ENCODE assay signal across 8 cellular contexts in the genomic region with DNA sequence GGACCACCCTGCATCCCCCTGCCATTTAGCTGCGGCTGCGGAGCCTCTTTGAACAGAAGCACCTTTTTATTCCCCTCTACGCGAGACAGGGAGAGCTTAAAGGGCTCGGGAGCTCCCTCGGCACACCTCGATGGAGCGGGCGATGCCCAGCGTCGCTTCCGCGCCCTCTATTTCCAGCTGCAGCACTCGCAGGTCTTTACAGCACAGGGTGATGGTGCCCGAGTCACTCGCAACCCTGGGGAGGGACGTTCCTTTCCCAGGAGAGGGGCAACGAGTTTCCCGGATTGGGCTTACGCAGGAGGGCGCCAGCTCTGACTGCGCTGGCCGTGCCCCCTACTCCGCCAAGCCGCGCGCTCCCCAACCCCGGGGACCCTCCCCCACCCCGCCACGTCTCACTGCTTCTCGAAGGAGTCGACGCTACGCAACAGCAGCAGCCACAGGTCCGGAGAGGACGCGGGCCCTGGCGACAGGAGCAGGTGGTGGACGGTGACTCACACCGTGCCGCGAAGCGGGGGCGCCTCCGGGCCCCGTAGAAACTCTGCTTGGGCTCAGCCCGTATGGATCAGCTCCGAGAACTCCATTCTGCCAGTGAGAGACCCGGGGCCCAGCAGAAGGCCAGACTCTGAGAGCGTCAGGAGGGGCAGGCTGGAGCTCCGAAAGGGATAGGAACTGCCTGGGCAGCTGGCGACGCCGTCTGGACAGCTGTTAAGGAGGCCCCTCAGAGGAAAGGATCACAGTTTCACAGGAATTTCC. TPM values are rescaled to one million over a fixed set of nuclear protein-coding genes. Genes with fewer than 3 reads are reported as not detected.
DNase-seq lines count a peak whose midpoint lies in the region; ATAC-seq, FAIRE-seq and TF ChIP-seq lines count a peak whose summit lies in the region.

No MANE protein-coding gene starts in this region.

- H3K4me3 Mint-ChIP-seq in natural killer cell: peak overlapping the region; percentile 89

- H3K27ac Mint-ChIP-seq in natural killer cell: peak overlapping the region; percentile 18 to 85

- intact Hi-C loops in natural killer cell (cut with micrococcal nuclease): no loop called here

- H3K4me1 Mint-ChIP-seq in natural killer cell: peaks cover 0 to 25% of the 10 kb centered on the region in 2 donors

- no peaks in the 10 kb centered on the region for H3K27me3 ChIP-seq in AG04450 (ENCODE audit: control insufficient read depth, insufficient read depth, low read length)

- TF ChIP-seq CTCF in AG04450 (IDR thresholded peaks at IDR 0.05; ENCODE audit: low read depth, low read length) (no peak), GM12875 (IDR thresholded peaks at IDR 0.05; ENCODE audit: borderline replicate concordance, insufficient read depth, low read depth, low read length) (no peak), fibroblast of villous mesenchyme (IDR thresholded peaks at IDR 0.05; ENCODE audit: insufficient read depth, low read depth, low read length) (no peak), natural killer cell (IDR thresholded peaks at IDR 0.05) (no peak)

- H3K9me3 ChIP-seq in AG04450 (ENCODE audit: control insufficient read depth, insufficient read depth, low read length): no peaks in the 10 kb centered on the region; the same call in 1 of the 2 replicates

- no peak for FAIRE-seq in urothelium cell line (lab: Jason Lieb, UNC)

- CTCF ChIA-PET in AG04450 (lab: Charles Lee): interaction anchor here (0.6 to 2.8 kb wide), 5 partner anchors 8 to 75 kb away, joined by 3 to 13 read pairs (median 4); no protein-coding TSS in a partner anchor

- H3K36me3 Mint-ChIP-seq in natural killer cell: no peaks in the 10 kb centered on the region

- no peaks in the 10 kb centered on the region for H3K27me3 Mint-ChIP-seq in natural killer cell (ENCODE audit: low read depth in 2 of 2)

- ATAC-seq in natural killer cell: peak; percentile 67 to 80 (median 68)

- DNase-seq in AG04450 (ENCODE audit: low read depth, low spot score) (no peak), NCI-H1105 treated with DMSO at 0.1 percent for 48 hours (lab: John Stamatoyannopoulos, UW) (peak; percentile 77), fibroblast of villous mesenchyme (ENCODE audit: low read depth) (peak; percentile 69), natural killer cell (peak; percentile 49), urothelium cell line (ENCODE audit: low spot score) (peak; percentile 66), NCI-H1694 (lab: John Stamatoyannopoulos, UW) (no peak)
- peak; percentile 63 for DNase-seq in activated T-cell treated with anti-CD3 and anti-CD28 coated beads, Interleukin-2, amount 50 U/mL, for 1 hour

- H3K4me3 ChIP-seq in AG04450 (ENCODE audit: low read depth, low read length) (peak overlapping the region; percentile 70), GM12875 (ENCODE audit: low read depth, low read length) (peak overlapping the region; percentile 61), fibroblast of villous mesenchyme (ENCODE audit: low read depth, low read length) (peak overlapping the region; percentile 87)

- H3K9me3 Mint-ChIP-seq in natural killer cell: no peaks in the 10 kb centered on the region

- H3K27ac ChIP-seq in AG04450 (ENCODE audit: low read depth, low read length): peak overlapping the region; percentile 75

- POLR2A ChIA-PET in AG04450 (lab: Yijun Ruan, JAX): interaction anchor here (0.5 to 2.4 kb wide), 12 partner anchors 9 to 95 kb away, joined by 3 to 18 read pairs (median 3); partner anchors contain the start of genes CCDC28B, HDAC1, MARCKSL1 and TXLNA

RNA-seq across cellular contexts. Expression of gene FAM167B, which starts 5.8 kb away (rescaled TPM):
- 0.40 and 0.43 TPM in 2 replicates for polyA plus RNA-seq in AG04450 (2011; rRNA removed)
- polyA minus RNA-seq in AG04450 (2011; rRNA and poly(A)+ RNA removed): 1.00 and 1.1 TPM in 2 replicates
- 0.97 and 5.2 TPM in 2 replicates for total RNA-seq in fibroblast of villous mesenchyme
- 1 to 10 TPM in 1 of 3 donors, under 1 TPM in 2; 0.54 to 1.3 (median 0.80) TPM for total RNA-seq in natural killer cell

RNA-seq across cellular contexts. Expression of gene LCK, which starts 9.9 kb away (rescaled TPM):
- polyA plus RNA-seq in AG04450 (2011; rRNA removed): not detected in 2 replicates
- not detected in 2 replicates for polyA minus RNA-seq in AG04450 (2011; rRNA and poly(A)+ RNA removed)
- total RNA-seq in fibroblast of villous mesenchyme (0.43 TPM in 1 of 2 replicates, not detected in the other), natural killer cell (100 to 1,000 TPM; 180 to 227 (median 215) TPM)

RNA-seq across cellular contexts. Expression of gene EIF3I, which starts 19.0 kb away (rescaled TPM):
- 357 and 399 TPM in 2 replicates for polyA plus RNA-seq in AG04450 (2011; rRNA removed)
- 355 and 404 TPM in 2 replicates for polyA minus RNA-seq in AG04450 (2011; rRNA and poly(A)+ RNA removed)
- total RNA-seq in fibroblast of villous mesenchyme (264 and 280 TPM in 2 replicates), natural killer cell (100 to 1,000 TPM; 107 to 126 (median 110) TPM)

RNA-seq across cellular contexts. Expression of gene TMEM234, which starts 19.0 kb away (rescaled TPM):
- 17.3 and 18.6 TPM in 2 replicates for polyA plus RNA-seq in AG04450 (2011; rRNA removed)
- polyA minus RNA-seq in AG04450 (2011; rRNA and poly(A)+ RNA removed): 20.2 and 22.0 TPM in 2 replicates
- total RNA-seq in fibroblast of villous mesenchyme (21.6 and 23.8 TPM in 2 replicates), natural killer cell (10 to 100 TPM; 22.2 to 27.1 (median 24.7) TPM)

RNA-seq across cellular contexts. Expression of gene DCDC2B, which starts 32.3 kb away (rescaled TPM):
- polyA plus RNA-seq in AG04450 (2011; rRNA removed): not detected in 2 replicates
- 0.09 TPM in 1 of 2 replicates, not detected in the other for polyA minus RNA-seq in AG04450 (2011; rRNA and poly(A)+ RNA removed)
- total RNA-seq in fibroblast of villous mesenchyme (not detected in 2 replicates), natural killer cell (not detected)

Comparison
In these comparisons a context has a peak if more than half of its experiments do, and no peak if none do; other contexts are left out.
1. DNase-seq: peak in NCI-H1105 treated with DMSO at 0.1 percent for 48 hours (single experiment), activated T-cell treated with anti-CD3 and anti-CD28 coated beads, Interleukin-2, amount 50 U/mL, for 1 hour (single experiment), fibroblast of villous mesenchyme (single experiment), natural killer cell (single experiment) and urothelium cell line (single experiment); none in AG04450 (single experiment) and NCI-H1694 (single experiment).
2. RNA of gene LCK, which starts 9.9 kb away (total RNA-seq): 180 to 227 TPM in natural killer cell; 0.43 TPM in fibroblast of villous mesenchyme; every median in the first group is over 100 times any median in the second.
3. Peak in every context shown above with its lines, with median percentiles within 50 percentile points of each other: H3K4me3 ChIP-seq.